In genomic region chr11:78350101-78350645, GRCh38 we compare ENCODE assay signal across 8 cellular contexts.
DNase-seq lines count a peak whose midpoint lies in the region; ATAC-seq lines count a peak whose summit lies in the region.

No MANE protein-coding gene starts in this region.

- H3K36me3 ChIP-seq in neuron (ENCODE audit: insufficient read depth, low read length) = no peaks in the 10 kb centered on the region

- no peaks in the 10 kb centered on the region for H3K27me3 ChIP-seq in neuron (ENCODE audit: insufficient read depth, low read length)

- H3K4me3 ChIP-seq in neuron (ENCODE audit: low read length) = peak overlapping the region; percentile 15

- peak overlapping the region; percentile 37 for H2AFZ ChIP-seq in neuron (ENCODE audit: low read depth, low read length)

- H3K4me1 ChIP-seq in neuron (ENCODE audit: insufficient read depth, low read length) = peaks cover 36% of the 10 kb centered on the region

- ATAC-seq in GM19395 (IDR thresholded peaks at IDR 0.05; ENCODE audit: unreplicated experiment) = peak; percentile 46
- peak; percentile 89 for ATAC-seq in esophagus mucosa
- no peak for ATAC-seq in GM19328 (IDR thresholded peaks at IDR 0.05; ENCODE audit: unreplicated experiment)

- no peaks in the 10 kb centered on the region for H3K9me3 ChIP-seq in neuron (ENCODE audit: low read length)

- DNase-seq in OCI-M1 (lab: John Stamatoyannopoulos, UW) (peak; percentile 100), posterior cingulate gyrus (no peak), dedifferentiated amniotic fluid mesenchymal stem cell (ENCODE audit: extremely low spot score) (no peak)
- DNase-seq in stimulated activated naive CD4-positive, alpha-beta T cell treated with Interleukin-2 at 50 U/mL for 16 hours (lab: John Stamatoyannopoulos, UW) = no peak

- intact Hi-C loops in posterior cingulate gyrus (cut with DNase I) = loop anchor here (5.0 kb wide), 1 partner anchor 67 kb away; the partner anchor contains the start of gene GAB2
